ENCODE assay signal across 8 cellular contexts in genomic region chr13:97223711-97224461, GRCh38. TPM values are rescaled to one million over a fixed set of nuclear protein-coding genes. Genes with fewer than 3 reads are reported as not detected.
A peak's percentile ranks its signal among the peaks of the same experiment; 100 is the strongest.
DNase-seq lines count a peak whose midpoint lies in the region; ATAC-seq and TF ChIP-seq lines count a peak whose summit lies in the region.

No MANE protein-coding gene starts in this region.

- H2BK12ac ChIP-seq in mesenchymal stem cell (ENCODE audit: low read length in 2 of 2), result peak overlapping the region in 1 of 2 experiments; percentile 21

- POLR2A ChIA-PET in A673 (lab: Charles Lee; ENCODE audit: low non-redundant PET), result no interaction called here

- TF ChIP-seq POLR2A in thyroid gland (IDR thresholded peaks at IDR 0.05), result peak in 1 of 2 donors; percentile 82

- WGBS in mesenchymal stem cell, result 5% methylated on average over 8 of the region's 9 CpGs
- WGBS in thyroid gland, 2 donors, result 1 to 5% methylated on average over 9 of the region's 9 CpGs

- no peaks in the 10 kb centered on the region for H3K9me3 ChIP-seq in A673 (ENCODE audit: low read depth, low read length, poor library complexity, severe bottlenecking)
- H3K9me3 ChIP-seq in effector memory CD4-positive, alpha-beta T cell (ENCODE audit: control insufficient read depth, low read length), result no peaks in the 10 kb centered on the region
- H3K9me3 ChIP-seq in mesenchymal stem cell (ENCODE audit: control insufficient read depth, low read length), result no peaks in the 10 kb centered on the region
- no peaks in the 10 kb centered on the region for H3K9me3 ChIP-seq in thyroid gland

- H2BK15ac ChIP-seq in mesenchymal stem cell (ENCODE audit: low read depth, poor library complexity, severe bottlenecking), result peak overlapping the region; percentile 26

- H2AK5ac ChIP-seq in mesenchymal stem cell (ENCODE audit: low read length, severe bottlenecking), result peak overlapping the region; percentile 20

- H2BK120ac ChIP-seq in mesenchymal stem cell (ENCODE audit: low read depth, low read length), result no peak overlapping the region

- no peak overlapping the region for H3K14ac ChIP-seq in mesenchymal stem cell (ENCODE audit: low read length in 2 of 2)

- CTCF ChIA-PET in A673 (lab: Charles Lee), result no interaction called here

- H3K18ac ChIP-seq in mesenchymal stem cell (ENCODE audit: low read depth in 1 of 2, low read length in 2 of 2), result peak overlapping the region; percentile 14 to 87

- H3K4ac ChIP-seq in mesenchymal stem cell (ENCODE audit: low read depth in 1 of 2, low read length in 2 of 2), result peak overlapping the region in 1 of 2 experiments; percentile 82

- peak overlapping the region; percentile 30 for H4K8ac ChIP-seq in mesenchymal stem cell (ENCODE audit: low read length)

- peak overlapping the region; percentile 62 for H3K4me3 ChIP-seq in A673 (ENCODE audit: low read depth, low read length, poor library complexity, severe bottlenecking)
- peak overlapping the region; percentile 68 for H3K4me3 ChIP-seq in effector memory CD4-positive, alpha-beta T cell (ENCODE audit: insufficient read depth, low read depth, low read length, poor library complexity, severe bottlenecking)
- H3K4me3 ChIP-seq in mesenchymal stem cell (ENCODE audit: insufficient read depth in 1 of 2, low read depth in 1 of 2, low read length in 2 of 2), result peak overlapping the region; percentile 62 to 87
- H3K4me3 ChIP-seq in thyroid gland (replicated peaks in 1 of 3), result peak overlapping the region; percentile 48 to 77 (median 73)

- peak overlapping the region; percentile 95 for H3K9ac ChIP-seq in mesenchymal stem cell (ENCODE audit: low read length)

- no peak overlapping the region for H3K23ac ChIP-seq in mesenchymal stem cell (ENCODE audit: low read length in 2 of 2)

- no TSS peak for BruUV-seq in A673 (replicated peaks; lab: Mats Ljungman, UMichigan)

- H4K91ac ChIP-seq in mesenchymal stem cell (ENCODE audit: low read length), result peak overlapping the region; percentile 19

- peak; percentile 74 for DNase-seq in A673 (ENCODE audit: low spot score)
- peak; percentile 94 for DNase-seq in M059J (ENCODE audit: low read depth)
- DNase-seq in T-helper 22 cell (ENCODE audit: low read depth), result peak; percentile 14
- no peak for DNase-seq in effector memory CD4-positive, alpha-beta T cell
- DNase-seq in mesenchymal stem cell, result peak; percentile 94
- DNase-seq in thyroid gland, result peak; percentile 57 to 71
- DNase-seq in 8988T, result no peak

- peak overlapping the region; percentile 62 for H2BK5ac ChIP-seq in mesenchymal stem cell (ENCODE audit: low read depth, low read length, poor library complexity, severe bottlenecking)

- no peaks in the 10 kb centered on the region for H3K79me1 ChIP-seq in mesenchymal stem cell (replicated peaks; ENCODE audit: low read length, poor library complexity, severe bottlenecking)

- no peak overlapping the region for H2AFZ ChIP-seq in mesenchymal stem cell (ENCODE audit: low read depth, low read length)

- intact Hi-C loops in A673 (cut with micrococcal nuclease; ENCODE audit: unreplicated experiment), result loop anchor here (5.0 kb wide), 2 partner anchors 97 to 118 kb away; no protein-coding TSS in a partner anchor
- intact Hi-C loops in thyroid gland (cut with DNase I), result no loop called here

- peak overlapping the region; percentile 80 for H3K4me2 ChIP-seq in mesenchymal stem cell (ENCODE audit: low read length, poor library complexity, severe bottlenecking)

- H3K36me3 ChIP-seq in A673 (ENCODE audit: insufficient read depth, low read length, poor library complexity, severe bottlenecking) (no peaks in the 10 kb centered on the region), mesenchymal stem cell (ENCODE audit: control insufficient read depth in 1 of 2, insufficient read depth in 2 of 2, low read depth in 1 of 2, low read length in 2 of 2) (peaks cover 0 to 5% of the 10 kb centered on the region in 2 experiments), thyroid gland (no peaks in the 10 kb centered on the region)
- H3K36me3 ChIP-seq in effector memory CD4-positive, alpha-beta T cell (ENCODE audit: control insufficient read depth, insufficient read depth, low read length), result no peaks in the 10 kb centered on the region

- peak; percentile 15 for ATAC-seq in GM18502 (IDR thresholded peaks at IDR 0.05; ENCODE audit: poor library complexity, unreplicated experiment)

- peaks cover 35% of the 10 kb centered on the region for H3K4me1 ChIP-seq in A673 (ENCODE audit: insufficient read depth, low read length, poor library complexity, severe bottlenecking)
- peaks cover 26% of the 10 kb centered on the region for H3K4me1 ChIP-seq in effector memory CD4-positive, alpha-beta T cell (ENCODE audit: control insufficient read depth, insufficient read depth, low read length, poor library complexity, severe bottlenecking)
- peaks cover 14% of the 10 kb centered on the region for H3K4me1 ChIP-seq in mesenchymal stem cell (ENCODE audit: control insufficient read depth, insufficient read depth, low read depth, low read length)
- peaks cover 34 to 44% of the 10 kb centered on the region in 2 donors for H3K4me1 ChIP-seq in thyroid gland

- TF ChIP-seq CTCF in A673 (conservative IDR thresholded peaks at IDR 0.05; ENCODE audit: low read depth, low read length) (no peak), thyroid gland (IDR thresholded peaks at IDR 0.05) (no peak)

- H3K27me3 ChIP-seq in A673 (replicated peaks; ENCODE audit: insufficient read depth, low read depth, low read length, poor library complexity) (no peaks in the 10 kb centered on the region), mesenchymal stem cell (ENCODE audit: control insufficient read depth in 1 of 2, insufficient read depth in 1 of 2, low read length in 2 of 2) (no peaks in the 10 kb centered on the region), thyroid gland (no peaks in the 10 kb centered on the region)
- no peaks in the 10 kb centered on the region for H3K27me3 ChIP-seq in effector memory CD4-positive, alpha-beta T cell (replicated peaks; ENCODE audit: control insufficient read depth, insufficient read depth, low read length, poor library complexity, severe bottlenecking)

- H3K27ac ChIP-seq in A673 (ENCODE audit: low read depth, low read length, poor library complexity, severe bottlenecking) (peak overlapping the region; percentile 72), mesenchymal stem cell (ENCODE audit: low read length, poor library complexity, severe bottlenecking) (peak overlapping the region; percentile 97), thyroid gland (peak overlapping the region; percentile 97 to 100 (median 98))
- peak overlapping the region; percentile 82 for H3K27ac ChIP-seq in effector memory CD4-positive, alpha-beta T cell (ENCODE audit: insufficient read depth, low read length, poor library complexity, severe bottlenecking)

RNA-seq across cellular contexts. Expression of gene MBNL2, which starts 1.8 kb away (rescaled TPM):
- total RNA-seq in A673 (2021) (12.0 TPM in 2 replicates), thyroid gland (10 to 100 TPM; 93.4 to 99.9 (median 98.3) TPM)
- 57.2 and 72.8 TPM in 2 replicates for total RNA-seq in M059J (2014; rRNA removed; shearing (Covaris generic))
- polyA plus RNA-seq in mesenchymal stem cell (2013, experiment 1 of 2), result 41.7 TPM
- 43.8 TPM for polyA plus RNA-seq in mesenchymal stem cell (2013, experiment 2 of 2)

Comparison
In these comparisons a context has a peak if more than half of its experiments do, and no peak if none do; other contexts are left out.
1. DNase-seq: peak in A673 (single experiment), M059J (single experiment), T-helper 22 cell (single experiment), mesenchymal stem cell (single experiment) and thyroid gland (2 of 2); none in effector memory CD4-positive, alpha-beta T cell (0 of 3) and 8988T (single experiment).
2. Peak in every context shown above with its lines, with median percentiles within 50 percentile points of each other: H3K27ac ChIP-seq and H3K4me3 ChIP-seq.